In genomic region chr16:12268602-12269001, GRCh38 we compare ENCODE assay signal across 14 cellular contexts.
DNase-seq lines count a peak whose midpoint lies in the region; ATAC-seq and TF ChIP-seq lines count a peak whose summit lies in the region.
"Had no signal": no experiment of that assay in that cellular context is flagged by ENCODE, and none has a peak within 500 bp of the region (broad histone marks: within the 10 kb centered on the region; RNA-seq: fewer than 3 reads in every experiment).

No MANE protein-coding gene starts in this region.

- H3K9me3 ChIP-seq in mesenchymal stem cell (ENCODE audit: control insufficient read depth, low read length), result no peaks in the 10 kb centered on the region
- H3K9me3 ChIP-seq: BLaER1 had no signal

- no peak overlapping the region for H2BK5ac ChIP-seq in mesenchymal stem cell (ENCODE audit: low read depth, low read length, poor library complexity, severe bottlenecking)

- H3K23ac ChIP-seq in mesenchymal stem cell (ENCODE audit: low read length in 2 of 2), result no peak overlapping the region

- TF ChIP-seq CTCF in GM23338 (conservative IDR thresholded peaks at IDR 0.05; ENCODE audit: low read depth in 2 of 2), result no peak

- no peaks in the 10 kb centered on the region for H4K20me1 ChIP-seq in GM23338 (replicated peaks; ENCODE audit: insufficient read depth)

- H3K4ac ChIP-seq in mesenchymal stem cell (ENCODE audit: low read depth in 1 of 2, low read length in 2 of 2), result no peak overlapping the region

- no peaks in the 10 kb centered on the region for H3K79me2 ChIP-seq in GM23338 (replicated peaks; ENCODE audit: insufficient read depth)

- H2BK15ac ChIP-seq in mesenchymal stem cell (ENCODE audit: low read depth, poor library complexity, severe bottlenecking), result no peak overlapping the region

- no peak overlapping the region for H2AFZ ChIP-seq in GM23338
- no peak overlapping the region for H2AFZ ChIP-seq in mesenchymal stem cell (ENCODE audit: low read depth, low read length)
- H2AFZ ChIP-seq: PC-9 had no signal

- no peak overlapping the region for H3K9ac ChIP-seq in mesenchymal stem cell (ENCODE audit: low read length)
- H3K9ac ChIP-seq: BLaER1 had no signal

- no peak overlapping the region for H3K14ac ChIP-seq in mesenchymal stem cell (ENCODE audit: low read length in 2 of 2)

- H3K36me3 ChIP-seq in GM23338 (ENCODE audit: insufficient read depth) (no peaks in the 10 kb centered on the region), mesenchymal stem cell (ENCODE audit: control insufficient read depth in 1 of 2, insufficient read depth in 2 of 2, low read depth in 1 of 2, low read length in 2 of 2) (peaks cover 0 to 9% of the 10 kb centered on the region in 2 experiments)
- H3K36me3 ChIP-seq: BLaER1 had no signal

- no peak for ATAC-seq in GM23338

- H3K27ac ChIP-seq in GM23338 (ENCODE audit: low read depth) (no peak overlapping the region), mesenchymal stem cell (ENCODE audit: low read length, poor library complexity, severe bottlenecking) (no peak overlapping the region)
- H3K27ac ChIP-seq: BLaER1, PC-9 had no signal

- H3K9me3 Mint-ChIP-seq in GM23338, result no peaks in the 10 kb centered on the region; the same call in 2 of the 3 replicates
- H3K9me3 Mint-ChIP-seq: CD8-positive, alpha-beta memory T cell had no signal

- no peaks in the 10 kb centered on the region for H3K36me3 Mint-ChIP-seq in GM23338 (ENCODE audit: low read depth)

- no peaks in the 10 kb centered on the region for H3K27me3 Mint-ChIP-seq in GM23338 (ENCODE audit: insufficient read depth, low read depth, poor library complexity)
- H3K27me3 Mint-ChIP-seq: CD8-positive, alpha-beta memory T cell had no signal

- H3K27me3 ChIP-seq in GM23338 (ENCODE audit: insufficient read depth) (no peaks in the 10 kb centered on the region), mesenchymal stem cell (ENCODE audit: control insufficient read depth in 1 of 2, insufficient read depth in 1 of 2, low read length in 2 of 2) (no peaks in the 10 kb centered on the region)
- H3K27me3 ChIP-seq: BLaER1 had no signal

- no peak overlapping the region for H4K8ac ChIP-seq in mesenchymal stem cell (ENCODE audit: low read length)

- no peaks in the 10 kb centered on the region for H3K9me2 ChIP-seq in GM23338 (ENCODE audit: insufficient read depth)

- 70% methylated on average over 3 of the region's 6 CpGs for WGBS in mesenchymal stem cell

- H3K4me3 ChIP-seq in GM23338 (no peak overlapping the region), mesenchymal stem cell (ENCODE audit: insufficient read depth in 1 of 2, low read depth in 1 of 2, low read length in 2 of 2) (no peak overlapping the region)
- H3K4me3 ChIP-seq: BLaER1, PC-9 had no signal

- no peak overlapping the region for H4K91ac ChIP-seq in mesenchymal stem cell (ENCODE audit: low read length)

- no peak overlapping the region for H3K4me3 Mint-ChIP-seq in GM23338
- H3K4me3 Mint-ChIP-seq: CD8-positive, alpha-beta memory T cell had no signal

- no peak overlapping the region for H3K18ac ChIP-seq in mesenchymal stem cell (ENCODE audit: low read depth in 1 of 2, low read length in 2 of 2)

- H3K4me1 ChIP-seq in GM23338 (ENCODE audit: insufficient read depth) (no peaks in the 10 kb centered on the region), mesenchymal stem cell (ENCODE audit: control insufficient read depth, insufficient read depth, low read depth, low read length) (peaks cover 1% of the 10 kb centered on the region)

- H2AK5ac ChIP-seq in mesenchymal stem cell (ENCODE audit: low read length, severe bottlenecking), result no peak overlapping the region

- H2BK12ac ChIP-seq in mesenchymal stem cell (ENCODE audit: low read length in 2 of 2), result no peak overlapping the region

- DNase-seq in GM23338 (ENCODE audit: low spot score) (no peak), M059J (ENCODE audit: low read depth) (peak; percentile 10), dermis blood vessel endothelial cell (peak; percentile 7), mesenchymal stem cell (peak; percentile 8), ureter (ENCODE audit: low spot score) (no peak), KG1 (lab: John Stamatoyannopoulos, UW) (no peak)
- no peak for DNase-seq in stimulated activated CD8-positive, alpha-beta memory T cell treated with anti-CD3 and anti-CD28 coated beads, Interleukin-4, amount 100 ng/mL, for 48 hours
- DNase-seq: CD8-positive, alpha-beta memory T cell; EL; NCI-H1092; NCI-H2107; NCI-H69; PC-9 had no signal

- H3K4me2 ChIP-seq in GM23338, result no peak overlapping the region
- H3K4me2 ChIP-seq in mesenchymal stem cell (ENCODE audit: low read length, poor library complexity, severe bottlenecking), result no peak overlapping the region
- H3K4me2 ChIP-seq: BLaER1, PC-9 had no signal

- H3F3A ChIP-seq in GM23338 (replicated peaks; ENCODE audit: low read depth), result no peaks in the 10 kb centered on the region

- H3K4me1 Mint-ChIP-seq in GM23338, result no peaks in the 10 kb centered on the region

- no peak overlapping the region for H3K27ac Mint-ChIP-seq in GM23338
- H3K27ac Mint-ChIP-seq: CD8-positive, alpha-beta memory T cell had no signal

- H2BK120ac ChIP-seq in mesenchymal stem cell (ENCODE audit: low read depth, low read length), result no peak overlapping the region

- no peaks in the 10 kb centered on the region for H3K79me1 ChIP-seq in mesenchymal stem cell (replicated peaks; ENCODE audit: low read length, poor library complexity, severe bottlenecking)

TF ChIP-seq in GM23338, 12 proteins besides CTCF, POLR2A, EP300 and RAD21:
- TF ChIP-seq ETS1 (IDR thresholded peaks at IDR 0.05) (no peak), REST (IDR thresholded peaks at IDR 0.05; ENCODE audit: unreplicated experiment) (peak; percentile 67)

Comparison
In these comparisons a context has a peak if more than half of its experiments do, and no peak if none do; other contexts are left out.
1. DNase-seq: peak in M059J (single experiment), dermis blood vessel endothelial cell (single experiment) and mesenchymal stem cell (single experiment); none in GM23338 (single experiment), ureter (single experiment), stimulated activated CD8-positive, alpha-beta memory T cell treated with anti-CD3 and anti-CD28 coated beads, Interleukin-4, amount 100 ng/mL, for 48 hours (single experiment) and KG1 (single experiment).